In genomic region chr18:57434536-57435494, GRCh38 we compare ENCODE assay signal across 7 cellular contexts. TPM values are rescaled to one million over a fixed set of nuclear protein-coding genes. Genes with fewer than 3 reads are reported as not detected.
DNase-seq lines count a peak whose midpoint lies in the region; ATAC-seq and TF ChIP-seq lines count a peak whose summit lies in the region.

Gene ONECUT2, plus strand, starts transcription at chr18:57435374. Its CDS starts 343 bp downstream, at chr18:57435717.

- no peaks in the 10 kb centered on the region for H3K36me3 Mint-ChIP-seq in mesothelial cell of epicardium

- DNase-seq in HPDE6-E6E7 (ENCODE audit: extremely low spot score) (peak; percentile 93), NOMO-1 treated with DMSO at 0.1 percent for 48 hours (lab: John Stamatoyannopoulos, UW; ENCODE audit: unreplicated experiment) (peak; percentile 95), epidermal melanocyte (ENCODE audit: insufficient read length, low spot score) (peak; percentile 95), mesothelial cell of epicardium (ENCODE audit: low spot score in 2 of 2, unreplicated experiment in 2 of 2) (peak; percentile 89 to 97)
- peak; percentile 83 for DNase-seq in activated CD8-positive, alpha-beta memory T cell treated with anti-CD3 and anti-CD28 coated beads, Interleukin-2, amount 50 U/mL, for 48 hours
- peak; percentile 29 for DNase-seq in stimulated activated CD8-positive, alpha-beta memory T cell treated with anti-CD3 and anti-CD28 coated beads, Interleukin-15, amount 100 ng/mL, for 24 hours (ENCODE audit: low read depth)

- H3K4me1 Mint-ChIP-seq in mesothelial cell of epicardium, result peaks cover 32% of the 10 kb centered on the region

- H3K27ac Mint-ChIP-seq in mesothelial cell of epicardium, result no peak within 1 kb of the TSS

- no peak for TF ChIP-seq CTCF in mesothelial cell of epicardium (IDR thresholded peaks at IDR 0.05; ENCODE audit: unreplicated experiment)

- peak within 1 kb of the TSS; percentile 73 for H3K4me3 Mint-ChIP-seq in mesothelial cell of epicardium

- peaks cover 96% of the 10 kb centered on the region for H3K27me3 Mint-ChIP-seq in mesothelial cell of epicardium (ENCODE audit: low read depth)

- no peaks in the 10 kb centered on the region for H3K9me3 Mint-ChIP-seq in mesothelial cell of epicardium

- peak; percentile 98 for ATAC-seq in GM18861 (IDR thresholded peaks at IDR 0.05; ENCODE audit: unreplicated experiment)

RNA-seq across cellular contexts. Expression of gene ONECUT2, which starts in this region (rescaled TPM):
- total RNA-seq in mesothelial cell of epicardium, result 0.09 to 0.51 TPM (median 0.09 TPM) in 3 replicates

Comparison
In these comparisons a context has a peak if more than half of its experiments do, and no peak if none do; other contexts are left out.
1. Peak in every context shown above with its lines: DNase-seq and ATAC-seq.
2. Peak in DNase-seq in mesothelial cell of epicardium; RNA of the gene not detected or under 1 TPM.
3. DNase-seq: peak in every context shown above with its lines; median percentile 95 in NOMO-1 treated with DMSO at 0.1 percent for 48 hours; 95 in epidermal melanocyte; 93 in HPDE6-E6E7; 93 in mesothelial cell of epicardium; 83 in activated CD8-positive, alpha-beta memory T cell treated with anti-CD3 and anti-CD28 coated beads, Interleukin-2, amount 50 U/mL, for 48 hours; 29 in stimulated activated CD8-positive, alpha-beta memory T cell treated with anti-CD3 and anti-CD28 coated beads, Interleukin-15, amount 100 ng/mL, for 24 hours.